In the genomic region with DNA sequence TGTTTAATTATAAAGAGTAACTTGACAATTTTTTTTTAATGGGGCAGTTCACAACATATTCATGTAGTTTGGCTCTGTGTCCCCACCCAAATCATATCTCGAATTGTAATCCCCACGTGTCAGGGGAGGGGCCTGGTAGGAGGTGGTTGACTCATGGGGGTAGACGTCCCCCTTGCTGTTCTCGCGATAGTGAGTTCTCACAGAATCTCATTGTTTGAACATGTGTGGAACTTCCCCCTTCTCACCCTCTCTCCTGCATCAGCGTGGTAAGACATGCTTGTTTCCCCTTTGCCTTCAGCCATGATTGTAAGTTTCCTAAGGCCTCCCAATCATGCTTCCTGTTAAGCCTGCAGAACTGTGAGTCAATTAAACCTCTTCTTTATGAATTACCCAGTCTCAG, we compare ENCODE assay signal across 11 cellular contexts. TPM values are rescaled to one million over a fixed set of nuclear protein-coding genes. Genes with fewer than 3 reads are reported as not detected.
DNase-seq lines count a peak whose midpoint lies in the region; FAIRE-seq and TF ChIP-seq lines count a peak whose summit lies in the region.
"Had no signal": no experiment of that assay in that cellular context is flagged by ENCODE, and none has a peak within 500 bp of the region (broad histone marks: within the 10 kb centered on the region; RNA-seq: fewer than 3 reads in every experiment).

No MANE protein-coding gene starts in this region.

- H3K79me1 ChIP-seq in trophoblast cell (ENCODE audit: low read length): no peaks in the 10 kb centered on the region

- H3K9me3 ChIP-seq in trophoblast cell (ENCODE audit: insufficient read depth, low read depth, low read length): no peaks in the 10 kb centered on the region
- no peaks in the 10 kb centered on the region for H3K9me3 ChIP-seq in mammary epithelial cell (replicated peaks; ENCODE audit: insufficient read depth, low read length)
- H3K9me3 ChIP-seq: SJSA1 had no signal

- H3K9me3 Mint-ChIP-seq in activated naive CD8-positive, alpha-beta T cell (ENCODE audit: low read depth): peaks cover 6% of the 10 kb centered on the region

- no TSS peak for BruUV-seq in mammary epithelial cell (replicated peaks; lab: Mats Ljungman, UMichigan)

- H3K4ac ChIP-seq in trophoblast cell (ENCODE audit: low read depth, low read length): peak overlapping the region; percentile 29

- H3K4me1 Mint-ChIP-seq in activated naive CD8-positive, alpha-beta T cell (ENCODE audit: low read depth): peaks cover 84% of the 10 kb centered on the region

- no peak overlapping the region for H3K14ac ChIP-seq in trophoblast cell (ENCODE audit: low read length)

- WGBS in trophoblast cell (ENCODE audit: extremely low coverage, insufficient coverage, insufficient read length): no CpG with 5 or more reads among the region's 6 CpGs
- 85% methylated on average over 6 of the region's 6 CpGs for WGBS in mammary epithelial cell (ENCODE audit: low coverage, missing lambda C conversion rate)

- dilution Hi-C loops in mammary epithelial cell (cut with HindIII; ENCODE audit: low sequenced_read_pairs): no loop called here

- intact Hi-C loops in mammary epithelial cell (cut with micrococcal nuclease): no loop called here

- H2AFZ ChIP-seq in trophoblast cell (ENCODE audit: insufficient read depth, low read length, poor library complexity) (no peak overlapping the region), mammary epithelial cell (ENCODE audit: low read depth, low read length) (no peak overlapping the region)

- H2BK12ac ChIP-seq in trophoblast cell (ENCODE audit: low read length): no peak overlapping the region

- H3K4me1 ChIP-seq in trophoblast cell (ENCODE audit: control insufficient read depth in 1 of 2, insufficient read depth in 2 of 2, low read length in 2 of 2) (no peaks in the 10 kb centered on the region), mammary epithelial cell (ENCODE audit: insufficient read depth, low read length) (peaks cover 8% of the 10 kb centered on the region)
- H3K4me1 ChIP-seq: SJSA1 had no signal

- H3K23ac ChIP-seq in trophoblast cell (ENCODE audit: low read length): no peak overlapping the region

- H4K8ac ChIP-seq in trophoblast cell (ENCODE audit: low read depth, low read length): no peak overlapping the region

- DNase-seq in GDM1 (lab: John Stamatoyannopoulos, UW) (peak; percentile 74), NOMO-1 treated with DMSO at 0.1 percent for 48 hours (lab: John Stamatoyannopoulos, UW; ENCODE audit: unreplicated experiment) (peak; percentile 22), trophoblast cell (no peak), NCI-H146 (lab: John Stamatoyannopoulos, UW) (no peak), frontal cortex (ENCODE audit: low spot score in 2 of 2) (no peak), mammary epithelial cell (no peak), retina (no peak)
- DNase-seq: NCI-H2171 treated with DMSO at 0.1 percent for 48 hours had no signal

- H3K27ac Mint-ChIP-seq in activated naive CD8-positive, alpha-beta T cell: peak overlapping the region; percentile 98

- H3K4me3 Mint-ChIP-seq in activated naive CD8-positive, alpha-beta T cell: no peak overlapping the region

- H4K91ac ChIP-seq in trophoblast cell (ENCODE audit: low read depth, low read length): no peak overlapping the region

- H2BK5ac ChIP-seq in trophoblast cell (ENCODE audit: low read depth, low read length, poor library complexity): no peak overlapping the region

- TF ChIP-seq CTCF in mammary epithelial cell (conservative IDR thresholded peaks at IDR 0.05 in 1 of 2, IDR thresholded peaks at IDR 0.05 in 1 of 2; ENCODE audit: extremely low read depth in 1 of 2, insufficient read depth in 1 of 2, low read depth in 1 of 2, low read length in 2 of 2): no peak

- CTCF ChIA-PET in mammary epithelial cell (lab: Charles Lee; ENCODE audit: low non-redundant PET): no interaction called here

- no peaks in the 10 kb centered on the region for H3K27me3 Mint-ChIP-seq in activated naive CD8-positive, alpha-beta T cell

- H4K12ac ChIP-seq in trophoblast cell (ENCODE audit: low read depth, low read length): no peak overlapping the region

- peaks cover 22% of the 10 kb centered on the region for H3K36me3 Mint-ChIP-seq in activated naive CD8-positive, alpha-beta T cell

- H3K4me2 ChIP-seq in trophoblast cell (ENCODE audit: low read length): no peak overlapping the region
- no peak overlapping the region for H3K4me2 ChIP-seq in mammary epithelial cell (ENCODE audit: insufficient read depth, low read depth, low read length)

- no peak overlapping the region for H3K18ac ChIP-seq in trophoblast cell (ENCODE audit: low read length)

- H3K27ac ChIP-seq in trophoblast cell (ENCODE audit: low read depth, low read length) (no peak overlapping the region), mammary epithelial cell (ENCODE audit: insufficient read depth, low read depth, low read length) (no peak overlapping the region)
- H3K27ac ChIP-seq: SJSA1 had no signal

- H4K20me1 ChIP-seq in mammary epithelial cell (ENCODE audit: insufficient read depth, low read length): no peaks in the 10 kb centered on the region

- H3K36me3 ChIP-seq in trophoblast cell (ENCODE audit: control insufficient read depth in 1 of 2, insufficient read depth in 2 of 2, low read length in 2 of 2) (no peaks in the 10 kb centered on the region), mammary epithelial cell (ENCODE audit: insufficient read depth, low read length) (peaks cover 2% of the 10 kb centered on the region)

- in situ Hi-C loops in mammary epithelial cell (cut with MboI; ENCODE audit: low sequenced_read_pairs in 2 of 2): no loop called here

- H3K9ac ChIP-seq in trophoblast cell (ENCODE audit: low read length) (no peak overlapping the region), mammary epithelial cell (ENCODE audit: insufficient read depth, low read length) (no peak overlapping the region)

- H3K79me2 ChIP-seq in trophoblast cell (ENCODE audit: control insufficient read depth, insufficient read depth, low read length, poor library complexity) (peaks cover 2% of the 10 kb centered on the region), mammary epithelial cell (ENCODE audit: insufficient read depth, low read length) (peaks cover 95% of the 10 kb centered on the region)

- H2AK5ac ChIP-seq in trophoblast cell (ENCODE audit: low read length): no peak overlapping the region

- H3K27me3 ChIP-seq in trophoblast cell (ENCODE audit: insufficient read depth, low read length) (no peaks in the 10 kb centered on the region), mammary epithelial cell (ENCODE audit: insufficient read depth, low read length) (no peaks in the 10 kb centered on the region)
- H3K27me3 ChIP-seq: SJSA1 had no signal

- H2BK120ac ChIP-seq in trophoblast cell (ENCODE audit: insufficient read depth, low read length, poor library complexity): no peak overlapping the region

- no peak for FAIRE-seq in frontal cortex (lab: Jason Lieb, UNC)
- FAIRE-seq: endometrium had no signal

- H3K4me3 ChIP-seq in trophoblast cell (ENCODE audit: low read depth, low read length): no peak overlapping the region
- H3K4me3 ChIP-seq in mammary epithelial cell (replicated peaks in 1 of 3; ENCODE audit: insufficient read depth in 1 of 3, low read depth in 2 of 3, low read length in 3 of 3): no peak overlapping the region
- H3K4me3 ChIP-seq: SJSA1 had no signal

RNA-seq across cellular contexts. Expression of gene FBXW11, which starts 40.7 kb away (rescaled TPM):
- 24.2 and 25.2 TPM in 2 replicates for polyA plus RNA-seq in trophoblast cell (2013)
- total RNA-seq in frontal cortex (159 TPM), mammary epithelial cell (10 to 100 TPM; 39.2 to 62.0 TPM)
- polyA plus RNA-seq in mammary epithelial cell: 21.2 TPM
- polyA minus RNA-seq in mammary epithelial cell: 61.3 TPM

Comparison
In these comparisons a context has a peak if more than half of its experiments do, and no peak if none do; other contexts are left out.
1. DNase-seq: peak in GDM1 (single experiment) and NOMO-1 treated with DMSO at 0.1 percent for 48 hours (single experiment); none in trophoblast cell (0 of 2), NCI-H146 (single experiment), frontal cortex (0 of 2), mammary epithelial cell (single experiment) and retina (single experiment).